12 cellular contexts compared by ENCODE assay signal in the genomic region with DNA sequence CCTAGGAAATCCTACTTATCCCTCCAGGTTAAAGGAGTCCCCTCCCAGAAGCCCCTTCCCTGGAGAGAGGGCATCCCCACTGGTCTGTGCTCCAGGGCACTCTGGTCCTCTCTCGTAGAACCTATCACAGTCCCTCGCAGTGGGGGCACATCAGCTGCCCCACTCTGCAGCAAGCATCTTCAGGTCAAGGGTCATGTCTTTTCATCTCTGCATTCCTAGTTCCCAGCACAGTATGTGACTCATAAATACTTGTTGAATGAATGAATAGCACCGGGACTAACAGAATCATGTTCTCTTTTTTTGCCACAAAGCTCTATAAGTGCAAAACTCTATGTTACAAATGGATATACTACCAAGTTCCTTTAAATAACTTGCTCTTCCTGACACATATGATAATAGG. TPM values are rescaled to one million over a fixed set of nuclear protein-coding genes. Genes with fewer than 3 reads are reported as not detected.
A peak's percentile ranks its signal among the peaks of the same experiment; 100 is the strongest.
DNase-seq lines count a peak whose midpoint lies in the region; ATAC-seq and TF ChIP-seq lines count a peak whose summit lies in the region.
"Had no signal": no experiment of that assay in that cellular context is flagged by ENCODE, and none has a peak within 500 bp of the region (broad histone marks: within the 10 kb centered on the region; RNA-seq: fewer than 3 reads in every experiment).

No MANE protein-coding gene starts in this region.

- no peak overlapping the region for H3K27ac ChIP-seq in thyroid gland
- H3K27ac ChIP-seq: testis had no signal

- H3K36me3 ChIP-seq in thyroid gland: no peaks in the 10 kb centered on the region

- in situ Hi-C loops in ACHN (cut with HindIII; ENCODE audit: low pct_ligation_motif_present, low pct_unique_long_range_greater_than_20kb, low sequenced_read_pairs): no loop called here

- no peak for TF ChIP-seq POLR2A in thyroid gland (IDR thresholded peaks at IDR 0.05)

- DNase-seq in ACHN (peak; percentile 72), GM03348 (ENCODE audit: low spot score) (peak; percentile 79), SW480 (ENCODE audit: low spot score) (peak; percentile 45), foreskin fibroblast (peak; percentile 72 to 84), COR-L47 (lab: John Stamatoyannopoulos, UW) (no peak), NCI-H748 treated with DMSO at 0.1 percent for 48 hours (lab: John Stamatoyannopoulos, UW) (no peak), thyroid gland (no peak)
- DNase-seq: activated T-cell treated with anti-CD3 and anti-CD28 coated beads, Interleukin-2, amount 50 U/mL, for 4 hours; CD8-positive, alpha-beta memory T cell; glutamatergic neuron; testis had no signal

- no peak overlapping the region for H3K4me3 ChIP-seq in foreskin fibroblast (ENCODE audit: low read depth in 1 of 2, low read length in 2 of 2)
- H3K4me3 ChIP-seq in thyroid gland (replicated peaks in 1 of 3): no peak overlapping the region
- H3K4me3 ChIP-seq: testis had no signal

- TF ChIP-seq CTCF in foreskin fibroblast (IDR thresholded peaks at IDR 0.05; ENCODE audit: low read depth, low read length): no peak
- no peak for TF ChIP-seq CTCF in thyroid gland (IDR thresholded peaks at IDR 0.05)

- no peaks in the 10 kb centered on the region for H3K9me3 ChIP-seq in thyroid gland
- H3K9me3 ChIP-seq: testis had no signal

- ATAC-seq in HG03175 (IDR thresholded peaks at IDR 0.05; ENCODE audit: unreplicated experiment): no peak
- ATAC-seq: activated T-cell treated with anti-CD3 and anti-CD28 coated beads, Interleukin-2, amount 50 U/mL, for 4 hours had no signal

- no peaks in the 10 kb centered on the region for H3K27me3 ChIP-seq in thyroid gland
- H3K27me3 ChIP-seq: testis had no signal

- intact Hi-C loops in thyroid gland (cut with DNase I): no loop called here

- WGBS in thyroid gland, 2 donors: 88 to 90% methylated on average over 3 of the region's 3 CpGs

- H3K4me1 ChIP-seq in thyroid gland: peaks cover 0 to 4% of the 10 kb centered on the region in 2 donors
- H3K4me1 ChIP-seq: testis had no signal

RNA-seq across cellular contexts. Expression of gene RNF157, which starts 36.0 kb away (rescaled TPM):
- 1 to 10 TPM; 1.7 to 6.6 (median 4.7) TPM for total RNA-seq in thyroid gland

Comparison
In these comparisons a context has a peak if more than half of its experiments do, and no peak if none do; other contexts are left out.
1. DNase-seq: peak in ACHN (single experiment), GM03348 (single experiment), SW480 (single experiment) and foreskin fibroblast (2 of 2); none in COR-L47 (single experiment), NCI-H748 treated with DMSO at 0.1 percent for 48 hours (single experiment) and thyroid gland (0 of 2).